Comparison of ENCODE assay signal across 8 cellular contexts in genomic region chr15:99306694-99307338, GRCh38. TPM values are rescaled to one million over a fixed set of nuclear protein-coding genes. Genes with fewer than 3 reads are reported as not detected.
DNase-seq lines count a peak whose midpoint lies in the region; ATAC-seq and TF ChIP-seq lines count a peak whose summit lies in the region.
"Had no signal": no experiment of that assay in that cellular context is flagged by ENCODE, and none has a peak within 500 bp of the region (broad histone marks: within the 10 kb centered on the region; RNA-seq: fewer than 3 reads in every experiment).

No MANE protein-coding gene starts in this region.

- TF ChIP-seq CTCF in WI38 (IDR thresholded peaks at IDR 0.05; ENCODE audit: low read depth, low read length): no peak
- no peak for TF ChIP-seq CTCF in suprapubic skin (IDR thresholded peaks at IDR 0.05)

- TF ChIP-seq POLR2A in suprapubic skin (IDR thresholded peaks at IDR 0.05): no peak

- ATAC-seq in HG03460 (IDR thresholded peaks at IDR 0.05; ENCODE audit: unreplicated experiment) (no peak), HG03432 (IDR thresholded peaks at IDR 0.05; ENCODE audit: unreplicated experiment) (no peak)

- H3K4me1 ChIP-seq in suprapubic skin: no peaks in the 10 kb centered on the region

- H3K27me3 ChIP-seq in suprapubic skin: no peaks in the 10 kb centered on the region

- peak overlapping the region; percentile 23 for H3K27ac ChIP-seq in suprapubic skin

- H3K4me3 ChIP-seq in WI38 (ENCODE audit: low read depth, low read length): peak overlapping the region; percentile 37
- no peak overlapping the region for H3K4me3 ChIP-seq in suprapubic skin

- DNase-seq in NCI-H146 treated with DMSO at 0.1 percent for 48 hours (lab: John Stamatoyannopoulos, UW; ENCODE audit: unreplicated experiment) (peak; percentile 82), iPS-NIHi11 (ENCODE audit: low spot score) (peak; percentile 33), suprapubic skin (ENCODE audit: low spot score in 2 of 2) (no peak)
- no peak for DNase-seq in stimulated activated CD8-positive, alpha-beta memory T cell treated with anti-CD3 and anti-CD28 coated beads, Interleukin-4, amount 100 ng/mL, for 48 hours
- DNase-seq: activated CD4-positive, alpha-beta memory T cell treated with anti-CD3 and anti-CD28 coated beads for 36 hours had no signal

- H3K9me3 ChIP-seq in suprapubic skin: no peaks in the 10 kb centered on the region

- TF ChIP-seq EP300 in suprapubic skin (IDR thresholded peaks at IDR 0.05): no peak

- no peaks in the 10 kb centered on the region for H3K36me3 ChIP-seq in suprapubic skin

- 60% methylated on average over 8 of the region's 8 CpGs for WGBS in suprapubic skin

RNA-seq across cellular contexts. Expression of gene LRRC28, which starts 55.5 kb away (rescaled TPM):
- 10 to 100 TPM; 26.4 to 80.5 (median 36.5) TPM for total RNA-seq in suprapubic skin

RNA-seq across cellular contexts. Expression of gene TTC23, which starts 57.4 kb away (rescaled TPM):
- 10 to 100 TPM; 14.4 to 34.6 (median 17.6) TPM for total RNA-seq in suprapubic skin

Comparison
In these comparisons a context has a peak if more than half of its experiments do, and no peak if none do; other contexts are left out.
1. DNase-seq: peak in NCI-H146 treated with DMSO at 0.1 percent for 48 hours (single experiment) and iPS-NIHi11 (single experiment); none in suprapubic skin (0 of 2) and stimulated activated CD8-positive, alpha-beta memory T cell treated with anti-CD3 and anti-CD28 coated beads, Interleukin-4, amount 100 ng/mL, for 48 hours (single experiment).